ENCODE assay signal across 8 cellular contexts in the genomic region with DNA sequence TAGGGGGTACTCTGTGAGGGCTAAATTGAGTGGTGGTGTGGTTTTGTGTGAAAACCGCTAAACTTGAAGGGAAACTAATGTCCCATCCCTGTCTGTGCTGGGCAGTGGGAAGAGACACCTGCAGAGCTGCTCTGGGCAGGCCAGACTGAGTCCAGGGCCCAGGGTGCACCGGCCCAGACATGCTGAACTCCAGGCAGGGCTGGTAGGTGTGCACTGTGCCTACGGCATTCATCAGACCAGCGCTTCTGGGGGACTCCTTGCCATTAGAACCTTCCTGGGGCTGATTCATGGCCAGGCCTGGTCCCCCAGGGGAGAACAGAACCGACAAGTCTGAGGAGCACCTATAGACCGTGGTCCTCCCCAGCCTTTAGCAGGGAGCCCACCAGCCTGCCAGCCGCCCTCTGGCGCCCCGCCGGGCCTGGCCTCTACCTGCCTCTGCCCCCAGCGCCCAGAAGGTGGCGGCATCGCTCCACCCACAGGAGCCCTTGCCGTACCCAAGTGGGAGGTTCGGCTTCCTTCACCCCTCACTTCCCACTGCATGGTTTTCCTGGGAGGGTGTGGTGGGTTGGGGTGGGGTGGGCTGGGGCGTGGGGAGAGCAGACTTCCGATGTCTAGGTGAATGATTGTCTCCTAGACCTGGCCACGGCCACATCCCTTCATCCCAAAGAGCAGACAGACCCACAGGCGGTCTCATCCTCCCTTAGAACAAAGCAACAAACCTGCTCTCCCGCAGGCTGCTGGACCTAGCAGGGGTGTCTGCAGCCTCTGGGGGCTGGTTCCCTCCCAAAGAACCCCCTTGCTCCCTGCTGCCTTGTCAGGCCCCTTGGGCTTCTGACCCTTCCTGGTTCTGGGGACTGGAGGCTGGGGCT. TPM values are rescaled to one million over a fixed set of nuclear protein-coding genes. Genes with fewer than 3 reads are reported as not detected.
DNase-seq lines count a peak whose midpoint lies in the region; ATAC-seq and TF ChIP-seq lines count a peak whose summit lies in the region.

No MANE protein-coding gene starts in this region.

- peak overlapping the region; percentile 30 for H3K27ac ChIP-seq in CD4-positive, alpha-beta memory T cell (ENCODE audit: low read depth, low read length)
- no peak overlapping the region for H3K27ac ChIP-seq in OCI-LY3 (ENCODE audit: low read length)

- no peaks in the 10 kb centered on the region for H3K27me3 Mint-ChIP-seq in CD4-positive, alpha-beta memory T cell
- no peaks in the 10 kb centered on the region for H3K27me3 Mint-ChIP-seq in activated T-cell treated with anti-CD3 and anti-CD28 coated beads, Interleukin-2, amount 50 U/mL, for 4 hours (ENCODE audit: low read depth)
- H3K27me3 Mint-ChIP-seq in type B pancreatic cell, result no peaks in the 10 kb centered on the region

- peaks cover 46% of the 10 kb centered on the region for H3K36me3 ChIP-seq in CD4-positive, alpha-beta memory T cell (ENCODE audit: insufficient read depth, low read length)
- H3K36me3 ChIP-seq in HAP-1 (replicated peaks), result peaks cover 33% of the 10 kb centered on the region
- peaks cover 35% of the 10 kb centered on the region for H3K36me3 ChIP-seq in OCI-LY3 (replicated peaks; ENCODE audit: low read depth, low read length)

- peaks cover 15 to 32% (median 24%) of the 10 kb centered on the region in 4 donors for H3K4me1 Mint-ChIP-seq in CD4-positive, alpha-beta memory T cell
- H3K4me1 Mint-ChIP-seq in activated T-cell treated with anti-CD3 and anti-CD28 coated beads, Interleukin-2, amount 50 U/mL, for 4 hours (ENCODE audit: low read depth), result peaks cover 18% of the 10 kb centered on the region
- peaks cover 27% of the 10 kb centered on the region for H3K4me1 Mint-ChIP-seq in type B pancreatic cell (ENCODE audit: unreplicated experiment)

- peaks cover 8% of the 10 kb centered on the region; the same call in 1 of the 2 replicates for H4K20me1 ChIP-seq in OCI-LY3 (ENCODE audit: insufficient read depth, low read length)

- peak; percentile 84 for TF ChIP-seq CTCF in OCI-LY3 (IDR thresholded peaks at IDR 0.05; ENCODE audit: low read depth, low read length)
- peak; percentile 65 for TF ChIP-seq CTCF in fibroblast of mammary gland (conservative IDR thresholded peaks at IDR 0.05; ENCODE audit: control insufficient read depth, insufficient read depth, low read depth, low read length)
- peak in 1 of 3 donors; percentile 35 for TF ChIP-seq CTCF in omental fat pad (IDR thresholded peaks at IDR 0.05)
- peak; percentile 86 for TF ChIP-seq CTCF in type B pancreatic cell (conservative IDR thresholded peaks at IDR 0.05)

- H3K36me3 Mint-ChIP-seq in CD4-positive, alpha-beta memory T cell, result peaks cover 17 to 49% of the 10 kb centered on the region in 2 donors
- H3K36me3 Mint-ChIP-seq in activated T-cell treated with anti-CD3 and anti-CD28 coated beads, Interleukin-2, amount 50 U/mL, for 4 hours (ENCODE audit: insufficient read depth), result peaks cover 17% of the 10 kb centered on the region
- peaks cover 13% of the 10 kb centered on the region for H3K36me3 Mint-ChIP-seq in type B pancreatic cell

- no peaks in the 10 kb centered on the region for H3K9me3 ChIP-seq in CD4-positive, alpha-beta memory T cell (ENCODE audit: control insufficient read depth in 1 of 2, low read length in 2 of 2)
- H3K9me3 ChIP-seq in HAP-1 (no peaks in the 10 kb centered on the region), OCI-LY3 (ENCODE audit: insufficient read depth, low read length) (no peaks in the 10 kb centered on the region)

- intact Hi-C loops in CD4-positive, alpha-beta memory T cell (cut with micrococcal nuclease), result loop anchor here (1.0 to 5.0 kb wide), 4 partner anchors 82 to 1008 kb away; no protein-coding TSS in a partner anchor

- peak overlapping the region; percentile 15 to 97 (median 68) for H3K27ac Mint-ChIP-seq in CD4-positive, alpha-beta memory T cell
- no peak overlapping the region for H3K27ac Mint-ChIP-seq in type B pancreatic cell

- peak; percentile 74 to 81 (median 76) for DNase-seq in CD4-positive, alpha-beta memory T cell
- DNase-seq in HAP-1 (ENCODE audit: low spot score in 2 of 2), result peak; percentile 21 to 82
- peak; percentile 79 for DNase-seq in activated T-cell treated with anti-CD3 and anti-CD28 coated beads, Interleukin-2, amount 50 U/mL, for 4 hours
- peak; percentile 38 for DNase-seq in fibroblast of mammary gland (ENCODE audit: low read depth)
- DNase-seq in omental fat pad (ENCODE audit: low spot score), result no peak
- peak; percentile 84 for DNase-seq in type B pancreatic cell (ENCODE audit: extremely low spot score, unreplicated experiment)

- no peak overlapping the region for H3K4me2 ChIP-seq in OCI-LY3 (ENCODE audit: low read length)

- no peaks in the 10 kb centered on the region for H3K9me3 Mint-ChIP-seq in CD4-positive, alpha-beta memory T cell
- H3K9me3 Mint-ChIP-seq in activated T-cell treated with anti-CD3 and anti-CD28 coated beads, Interleukin-2, amount 50 U/mL, for 4 hours, result no peaks in the 10 kb centered on the region
- H3K9me3 Mint-ChIP-seq in type B pancreatic cell, result no peaks in the 10 kb centered on the region

- in situ Hi-C loops in HAP-1 (cut with MboI; ENCODE audit: low sequenced_read_pairs), result loop anchor here (5.0 kb wide), 1 partner anchor 208 kb away; no protein-coding TSS in a partner anchor

- H3K79me2 ChIP-seq in OCI-LY3 (ENCODE audit: low read length), result no peaks in the 10 kb centered on the region

- CTCF ChIA-PET in CD4-positive, alpha-beta memory T cell (lab: Charles Lee; ENCODE audit: partially characterized antibody), result interaction anchor here (0.7 to 7.3 kb wide), 19 partner anchors 11 to 208 kb away, joined by 3 to 131 read pairs (median 4); no protein-coding TSS in a partner anchor

- no peak overlapping the region for H2AFZ ChIP-seq in OCI-LY3 (ENCODE audit: low read depth, low read length)

- peaks cover 34% of the 10 kb centered on the region for H3K4me1 ChIP-seq in CD4-positive, alpha-beta memory T cell (ENCODE audit: insufficient read depth, low read length)
- no peaks in the 10 kb centered on the region for H3K4me1 ChIP-seq in HAP-1
- H3K4me1 ChIP-seq in OCI-LY3 (ENCODE audit: low read length), result no peaks in the 10 kb centered on the region

- peak; percentile 77 to 87 for ATAC-seq in activated T-cell treated with anti-CD3 and anti-CD28 coated beads, Interleukin-2, amount 50 U/mL, for 4 hours
- ATAC-seq in omental fat pad (ENCODE audit: low FRiP score), result peak; percentile 55
- no peak for ATAC-seq in GM21367 (IDR thresholded peaks at IDR 0.05; ENCODE audit: unreplicated experiment)

- POLR2A ChIA-PET in CD4-positive, alpha-beta memory T cell (lab: Charles Lee; ENCODE audit: partially characterized antibody), result interaction anchor here (1.0 to 1.4 kb wide), 6 partner anchors 8 to 82 kb away, joined by 3 to 13 read pairs (median 4); no protein-coding TSS in a partner anchor

- no peaks in the 10 kb centered on the region for H3K27me3 ChIP-seq in CD4-positive, alpha-beta memory T cell (ENCODE audit: insufficient read depth, low read length)
- H3K27me3 ChIP-seq in HAP-1 (ENCODE audit: low read depth), result no peaks in the 10 kb centered on the region
- H3K27me3 ChIP-seq in OCI-LY3 (ENCODE audit: low read depth, low read length), result no peaks in the 10 kb centered on the region

- no peak overlapping the region for H3K4me3 ChIP-seq in CD4-positive, alpha-beta memory T cell (ENCODE audit: low read length in 2 of 2)
- H3K4me3 ChIP-seq in HAP-1 (no peak overlapping the region), OCI-LY3 (ENCODE audit: low read length) (no peak overlapping the region), fibroblast of mammary gland (ENCODE audit: control insufficient read depth, low read depth, low read length) (no peak overlapping the region)

- H3K4me3 Mint-ChIP-seq in CD4-positive, alpha-beta memory T cell, result no peak overlapping the region
- H3K4me3 Mint-ChIP-seq in activated T-cell treated with anti-CD3 and anti-CD28 coated beads, Interleukin-2, amount 50 U/mL, for 4 hours, result no peak overlapping the region
- H3K4me3 Mint-ChIP-seq in type B pancreatic cell, result no peak overlapping the region

- no peak overlapping the region for H3K9ac ChIP-seq in OCI-LY3 (ENCODE audit: low read length)

RNA-seq across cellular contexts. Expression of a gene that starts 15.5 kb away (rescaled TPM):
- total RNA-seq in CD4-positive, alpha-beta memory T cell, result 10 to 100 TPM; 25.1 to 27.8 TPM
- 100 to 1,000 TPM; 151 to 226 TPM for polyA plus RNA-seq in CD4-positive, alpha-beta memory T cell
- 10 to 100 TPM; 49.3 to 52.2 (median 52.2) TPM for total RNA-seq in activated T-cell treated with anti-CD3 and anti-CD28 coated beads, Interleukin-2, amount 50 U/mL, for 4 hours
- total RNA-seq in omental fat pad (10 to 100 TPM; 16.0 to 24.0 (median 20.0) TPM), type B pancreatic cell (ENCODE audit: low replicate concordance) (28.1 and 38.3 TPM in 2 replicates)

RNA-seq across cellular contexts. Expression of a gene that starts 51.1 kb away (rescaled TPM):
- total RNA-seq in CD4-positive, alpha-beta memory T cell, result 10 to 100 TPM; 75.0 to 79.1 TPM
- 10 to 100 TPM; 28.4 to 32.6 TPM for polyA plus RNA-seq in CD4-positive, alpha-beta memory T cell
- total RNA-seq in activated T-cell treated with anti-CD3 and anti-CD28 coated beads, Interleukin-2, amount 50 U/mL, for 4 hours, result 10 to 100 TPM; 38.1 to 44.6 (median 41.0) TPM
- total RNA-seq in omental fat pad (10 to 100 TPM; 22.5 to 34.5 (median 28.5) TPM), type B pancreatic cell (ENCODE audit: low replicate concordance) (37.8 and 53.0 TPM in 2 replicates)
